In genomic region chr20:57066126-57066900, GRCh38 we compare ENCODE assay signal across 29 cellular contexts.
DNase-seq lines count a peak whose midpoint lies in the region; ATAC-seq and TF ChIP-seq lines count a peak whose summit lies in the region.
"Had no signal": no experiment of that assay in that cellular context is flagged by ENCODE, and none has a peak within 500 bp of the region (broad histone marks: within the 10 kb centered on the region; RNA-seq: fewer than 3 reads in every experiment).

No MANE protein-coding gene starts in this region.

- TF ChIP-seq POLR2A in prostate gland (IDR thresholded peaks at IDR 0.05) = no peak

- peak overlapping the region; percentile 92 for H4K91ac ChIP-seq in trophoblast cell (ENCODE audit: low read depth, low read length)

- intact Hi-C loops in prostate gland (cut with DNase I) = no loop called here

- H2AK5ac ChIP-seq in trophoblast cell (ENCODE audit: low read length) = peak overlapping the region; percentile 92

- H3K27ac Mint-ChIP-seq in stimulated activated naive CD8-positive, alpha-beta T cell treated with anti-CD3 and anti-CD28 coated beads, Interleukin-15, amount 100 ng/mL, for 72 hours = no peak overlapping the region
- H3K27ac Mint-ChIP-seq: activated CD8-positive, alpha-beta T cell treated with anti-CD3 and anti-CD28 coated beads, Interleukin-2, amount 10 ng/mL, durations not matched to agents 7 days and 5 days; activated naive CD8-positive, alpha-beta T cell; activated T-helper 17 cell treated with anti-CD3 and anti-CD28 coated beads, Interleukin-2, amount 50 U/mL, for 72 hours; neural progenitor cell had no signal

- H3K4me2 ChIP-seq in trophoblast cell (ENCODE audit: low read length) = peak overlapping the region; percentile 34
- H3K4me2 ChIP-seq: BLaER1, neural progenitor cell had no signal

- H3K14ac ChIP-seq in trophoblast cell (ENCODE audit: low read length) = peak overlapping the region; percentile 89

- peaks cover 83% of the 10 kb centered on the region for H3K27me3 Mint-ChIP-seq in stimulated activated naive CD8-positive, alpha-beta T cell treated with anti-CD3 and anti-CD28 coated beads, Interleukin-15, amount 100 ng/mL, for 72 hours

- H3K4me1 ChIP-seq in trophoblast cell (ENCODE audit: control insufficient read depth in 1 of 2, insufficient read depth in 2 of 2, low read length in 2 of 2) (peaks cover 34 to 35% of the 10 kb centered on the region in 2 experiments), prostate gland (replicated peaks) (no peaks in the 10 kb centered on the region)
- H3K4me1 ChIP-seq: parathyroid adenoma, right atrium auricular region had no signal

- H3K9me3 ChIP-seq in trophoblast cell (ENCODE audit: insufficient read depth, low read depth, low read length) (peaks cover 3% of the 10 kb centered on the region), prostate gland (no peaks in the 10 kb centered on the region)
- H3K9me3 ChIP-seq: BLaER1, left ventricle myocardium inferior, right atrium auricular region, thyroid gland had no signal

- no peaks in the 10 kb centered on the region for H3K36me3 ChIP-seq in trophoblast cell (ENCODE audit: control insufficient read depth in 1 of 2, insufficient read depth in 2 of 2, low read length in 2 of 2)
- no peaks in the 10 kb centered on the region for H3K36me3 ChIP-seq in prostate gland
- H3K36me3 ChIP-seq: BLaER1, left ventricle myocardium inferior, neural progenitor cell, right atrium auricular region, thyroid gland had no signal

- H4K12ac ChIP-seq in trophoblast cell (ENCODE audit: low read depth, low read length) = no peak overlapping the region

- H2BK12ac ChIP-seq in trophoblast cell (ENCODE audit: low read length) = peak overlapping the region; percentile 98

- DNase-seq in COLO829 (ENCODE audit: low spot score) (peak; percentile 46), M059J (ENCODE audit: low read depth) (peak; percentile 67), choroid plexus epithelial cell (ENCODE audit: low read depth) (peak; percentile 32), trophoblast cell (peak in 1 of 2 donors; percentile 44), prostate gland (ENCODE audit: low spot score) (no peak)
- DNase-seq in stimulated activated naive CD8-positive, alpha-beta T cell treated with anti-CD3 and anti-CD28 coated beads, Interleukin-15, amount 100 ng/mL, for 72 hours = no peak
- DNase-seq: activated CD8-positive, alpha-beta T cell treated with anti-CD3 and anti-CD28 coated beads, Interleukin-2, amount 10 ng/mL, durations not matched to agents 7 days and 5 days; anterior cingulate cortex; caudate nucleus; COR-L47; cortex of kidney; DMS53; effector memory CD4-positive, alpha-beta T cell; GDM1; left ventricle myocardium inferior; NCI-H1694; stimulated activated CD4-positive, alpha-beta T cell treated with anti-CD3 and anti-CD28 coated beads, Interleukin-4, amount 100 ng/mL, for 1 hour; T-helper 1 cell; thyroid gland had no signal

- peaks cover 40% of the 10 kb centered on the region for H3K79me1 ChIP-seq in trophoblast cell (ENCODE audit: low read length)

- no peak overlapping the region for H3K23ac ChIP-seq in trophoblast cell (ENCODE audit: low read length)

- H3K27ac ChIP-seq in trophoblast cell (ENCODE audit: low read depth, low read length) = peak overlapping the region; percentile 97
- no peak overlapping the region for H3K27ac ChIP-seq in prostate gland
- H3K27ac ChIP-seq: BLaER1, epithelial cell of prostate, left ventricle myocardium inferior, neural progenitor cell, parathyroid adenoma, right atrium auricular region, SK-N-MC, thyroid gland had no signal

- H3K4me1 Mint-ChIP-seq in stimulated activated naive CD8-positive, alpha-beta T cell treated with anti-CD3 and anti-CD28 coated beads, Interleukin-15, amount 100 ng/mL, for 72 hours = peaks cover 3% of the 10 kb centered on the region
- H3K4me1 Mint-ChIP-seq: activated T-helper 17 cell treated with anti-CD3 and anti-CD28 coated beads, Interleukin-2, amount 50 U/mL, for 72 hours had no signal

- H3K79me2 ChIP-seq in trophoblast cell (ENCODE audit: control insufficient read depth, insufficient read depth, low read length, poor library complexity) = peaks cover 8% of the 10 kb centered on the region
- H3K79me2 ChIP-seq: parathyroid adenoma had no signal

- no peaks in the 10 kb centered on the region for H3K9me3 Mint-ChIP-seq in stimulated activated naive CD8-positive, alpha-beta T cell treated with anti-CD3 and anti-CD28 coated beads, Interleukin-15, amount 100 ng/mL, for 72 hours
- H3K9me3 Mint-ChIP-seq: activated T-helper 17 cell treated with anti-CD3 and anti-CD28 coated beads, Interleukin-2, amount 50 U/mL, for 72 hours had no signal

- peak overlapping the region; percentile 82 for H3K18ac ChIP-seq in trophoblast cell (ENCODE audit: low read length)

- H3K4me3 Mint-ChIP-seq in stimulated activated naive CD8-positive, alpha-beta T cell treated with anti-CD3 and anti-CD28 coated beads, Interleukin-15, amount 100 ng/mL, for 72 hours = no peak overlapping the region
- H3K4me3 Mint-ChIP-seq: activated CD8-positive, alpha-beta T cell treated with anti-CD3 and anti-CD28 coated beads, Interleukin-2, amount 10 ng/mL, durations not matched to agents 7 days and 5 days; activated naive CD8-positive, alpha-beta T cell; activated T-helper 17 cell treated with anti-CD3 and anti-CD28 coated beads, Interleukin-2, amount 50 U/mL, for 72 hours; neural progenitor cell had no signal

- H3K27me3 ChIP-seq in trophoblast cell (ENCODE audit: insufficient read depth, low read length) (no peaks in the 10 kb centered on the region), prostate gland (replicated peaks; ENCODE audit: insufficient read depth) (no peaks in the 10 kb centered on the region)
- H3K27me3 ChIP-seq: right atrium auricular region, thyroid gland had no signal

- peak overlapping the region; percentile 93 for H2BK5ac ChIP-seq in trophoblast cell (ENCODE audit: low read depth, low read length, poor library complexity)

- ATAC-seq in GM19395 (IDR thresholded peaks at IDR 0.05; ENCODE audit: unreplicated experiment) = no peak
- no peak for ATAC-seq in stimulated activated naive CD8-positive, alpha-beta T cell treated with anti-CD3 and anti-CD28 coated beads, Interleukin-15, amount 100 ng/mL, for 72 hours
- ATAC-seq: activated CD4-positive, CD25-positive, alpha-beta regulatory T cell treated with anti-CD3 and anti-CD28 coated beads, Interleukin-2, amount 50 U/mL, for 24 hours; activated CD8-positive, alpha-beta T cell treated with anti-CD3 and anti-CD28 coated beads, Interleukin-2, amount 10 ng/mL, durations not matched to agents 7 days and 5 days; activated T-helper 17 cell treated with anti-CD3 and anti-CD28 coated beads, Interleukin-2, amount 50 U/mL, for 72 hours had no signal

- TF ChIP-seq CTCF in choroid plexus epithelial cell (conservative IDR thresholded peaks at IDR 0.05; ENCODE audit: low read depth, low read length) = no peak
- TF ChIP-seq CTCF in prostate gland (IDR thresholded peaks at IDR 0.05) = no peak

- peak overlapping the region; percentile 85 for H3K4ac ChIP-seq in trophoblast cell (ENCODE audit: low read depth, low read length)

- WGBS in trophoblast cell (ENCODE audit: extremely low coverage, insufficient coverage, insufficient read length) = no CpG with 5 or more reads among the region's 11 CpGs
- 79% methylated on average over 11 of the region's 11 CpGs for WGBS in prostate gland

- H3K4me3 ChIP-seq in choroid plexus epithelial cell (ENCODE audit: low read depth, low read length) = no peak overlapping the region
- H3K4me3 ChIP-seq in trophoblast cell (ENCODE audit: low read depth, low read length) = no peak overlapping the region
- H3K4me3 ChIP-seq in prostate gland = no peak overlapping the region
- H3K4me3 ChIP-seq: BLaER1, left ventricle myocardium inferior, neural progenitor cell, right atrium auricular region, SK-N-MC, thyroid gland had no signal

- H2BK120ac ChIP-seq in trophoblast cell (ENCODE audit: insufficient read depth, low read length, poor library complexity) = peak overlapping the region; percentile 96

- H2AFZ ChIP-seq in trophoblast cell (ENCODE audit: insufficient read depth, low read length, poor library complexity) = peak overlapping the region; percentile 18
- H2AFZ ChIP-seq: neural progenitor cell, parathyroid adenoma had no signal

- H4K8ac ChIP-seq in trophoblast cell (ENCODE audit: low read depth, low read length) = peak overlapping the region; percentile 90

- H3K9ac ChIP-seq in trophoblast cell (ENCODE audit: low read length) = no peak overlapping the region
- H3K9ac ChIP-seq: BLaER1, neural progenitor cell, parathyroid adenoma had no signal

Comparison
In these comparisons a context has a peak if more than half of its experiments do, and no peak if none do; other contexts are left out.
1. DNase-seq: peak in COLO829 (single experiment), M059J (single experiment) and choroid plexus epithelial cell (single experiment); none in stimulated activated naive CD8-positive, alpha-beta T cell treated with anti-CD3 and anti-CD28 coated beads, Interleukin-15, amount 100 ng/mL, for 72 hours (0 of 2) and prostate gland (single experiment).